Comparison of ENCODE assay signal across 8 cellular contexts in the genomic region with DNA sequence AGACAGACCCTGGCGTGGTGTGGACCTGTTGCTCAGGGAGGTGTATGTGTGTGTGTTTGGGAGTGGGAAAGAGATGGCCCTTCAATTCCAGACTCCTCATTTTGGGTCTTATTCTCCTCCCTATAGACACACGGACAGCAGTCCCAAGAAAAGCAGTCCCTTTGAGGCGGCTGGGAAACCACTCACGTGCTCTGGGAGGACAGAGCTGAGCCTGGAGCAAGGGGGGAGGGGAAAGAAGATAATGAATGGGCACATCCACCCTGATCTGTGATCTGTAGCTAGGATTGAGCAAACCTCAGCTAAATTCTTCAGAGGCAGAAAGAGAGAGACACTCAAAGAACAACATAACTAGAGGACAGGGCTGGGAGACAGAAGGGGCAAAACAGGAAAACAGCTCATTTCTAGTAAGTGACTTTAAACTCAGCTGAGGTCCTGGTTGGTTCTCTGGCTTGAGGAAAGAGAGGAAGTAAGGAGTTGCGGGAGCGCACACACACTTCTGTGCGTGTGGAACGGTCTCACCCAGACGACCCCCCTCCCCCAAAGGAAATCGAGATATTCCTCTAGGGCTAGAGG. TPM values are rescaled to one million over a fixed set of nuclear protein-coding genes. Genes with fewer than 3 reads are reported as not detected.
DNase-seq lines count a peak whose midpoint lies in the region; ATAC-seq, FAIRE-seq and TF ChIP-seq lines count a peak whose summit lies in the region.

No MANE protein-coding gene starts in this region.

- ATAC-seq in thoracic aorta (ENCODE audit: insufficient number of reproducible peaks, low FRiP score, low read depth) = no peak
- no peak for ATAC-seq in HG02884 (IDR thresholded peaks at IDR 0.05; ENCODE audit: unreplicated experiment)

- intact Hi-C loops in kidney (cut with DNase I) = no loop called here

- 0 out of 2 replicates have a peak, but pooled peaks cover 3% of the 10 kb centered on the region for H3K4me1 ChIP-seq in BE2C
- peaks cover 5% of the 10 kb centered on the region; the same call in 1 of the 2 replicates for H3K4me1 ChIP-seq in HUES64 (ENCODE audit: insufficient read depth, low read length)
- peaks cover 18% of the 10 kb centered on the region for H3K4me1 ChIP-seq in adipocyte (ENCODE audit: control insufficient read depth, insufficient read depth, low read length)
- peaks cover 9 to 18% of the 10 kb centered on the region in 2 donors for H3K4me1 ChIP-seq in kidney (ENCODE audit: control insufficient read depth in 1 of 2, insufficient read depth in 1 of 2, low read depth in 1 of 2, low read length in 2 of 2)
- peaks cover 19 to 44% of the 10 kb centered on the region in 2 donors for H3K4me1 ChIP-seq in thoracic aorta (ENCODE audit: control insufficient read depth in 1 of 2, low read depth in 2 of 2)

- H3K9ac ChIP-seq in HUES64 (ENCODE audit: low read depth, low read length) (peak overlapping the region; percentile 77), adipocyte (ENCODE audit: low read length) (peak overlapping the region; percentile 99), kidney (ENCODE audit: low read length in 2 of 2) (peak overlapping the region; percentile 98)

- peak overlapping the region; percentile 100 for H3K4me3 ChIP-seq in BE2C (ENCODE audit: low read depth, low read length)
- H3K4me3 ChIP-seq in HUES64 (ENCODE audit: low read length) = peak overlapping the region; percentile 89
- H3K4me3 ChIP-seq in adipocyte (ENCODE audit: low read length) = peak overlapping the region; percentile 98
- peak overlapping the region; percentile 93 to 97 for H3K4me3 ChIP-seq in kidney (ENCODE audit: low read length in 2 of 2)
- H3K4me3 ChIP-seq in thoracic aorta = peak overlapping the region; percentile 97

- CTCF ChIA-PET in HEK293T (lab: Yijun Ruan, JAX) = interaction anchor here (0.7 to 1.4 kb wide), 3 partner anchors 9 to 11 kb away, joined by 3 to 5 read pairs (median 3); no protein-coding TSS in a partner anchor

- H3K36me3 ChIP-seq in BE2C = peaks cover 6% of the 10 kb centered on the region; the same call in 1 of the 2 replicates
- H3K36me3 ChIP-seq in HUES64 (ENCODE audit: insufficient read depth, low read length) = peaks cover 5% of the 10 kb centered on the region; the same call in 1 of the 2 replicates
- peaks cover 4% of the 10 kb centered on the region for H3K36me3 ChIP-seq in adipocyte (ENCODE audit: control insufficient read depth, insufficient read depth, low read length, severe bottlenecking)
- no peaks in the 10 kb centered on the region for H3K36me3 ChIP-seq in kidney (ENCODE audit: control insufficient read depth in 1 of 2, insufficient read depth in 2 of 2, low read length in 2 of 2)
- H3K36me3 ChIP-seq in thoracic aorta = no peaks in the 10 kb centered on the region

- no peak for DNase-seq in BE2C
- DNase-seq in adipocyte (ENCODE audit: low read depth) = peak; percentile 64
- no peak for DNase-seq in kidney
- no peak for DNase-seq in thoracic aorta (ENCODE audit: low spot score)
- no peak for DNase-seq in HEK293T (ENCODE audit: extremely low spot score)
- no peak for DNase-seq in activated CD8-positive, alpha-beta memory T cell treated with anti-CD3 and anti-CD28 coated beads for 24 hours

- TF ChIP-seq CTCF in BE2C (IDR thresholded peaks at IDR 0.05; ENCODE audit: low read depth, low read length) (no peak), kidney (IDR thresholded peaks at IDR 0.05; ENCODE audit: borderline replicate concordance, extremely low read depth, insufficient read depth) (no peak), thoracic aorta (IDR thresholded peaks at IDR 0.05) (no peak)

- 30% methylated on average over 4 of the region's 10 CpGs for WGBS in HUES64

- H3K9me3 ChIP-seq in BE2C (no peaks in the 10 kb centered on the region), HUES64 (ENCODE audit: insufficient read depth, low read depth, low read length) (no peaks in the 10 kb centered on the region), adipocyte (ENCODE audit: control insufficient read depth, low read length) (no peaks in the 10 kb centered on the region), kidney (ENCODE audit: control insufficient read depth in 1 of 2, low read length in 2 of 2) (no peaks in the 10 kb centered on the region), thoracic aorta (no peaks in the 10 kb centered on the region)

- POLR2A ChIA-PET in HEK293T (lab: Yijun Ruan, JAX) = interaction anchor here (0.8 to 1.2 kb wide), 5 partner anchors 11 to 34 kb away, joined by 3 to 4 read pairs (median 4); no protein-coding TSS in a partner anchor

- H3K27ac ChIP-seq in HUES64 (ENCODE audit: low read depth, low read length) (peak overlapping the region; percentile 36; the same call in 1 of the 2 replicates), kidney (ENCODE audit: low read depth in 2 of 2, low read length in 2 of 2) (peak overlapping the region in 1 of 2 donors; percentile 76), thoracic aorta (peak overlapping the region; percentile 75 to 83)

- H3K27me3 ChIP-seq in BE2C = no peaks in the 10 kb centered on the region
- no peaks in the 10 kb centered on the region for H3K27me3 ChIP-seq in HUES64 (ENCODE audit: insufficient read depth, low read length)
- no peaks in the 10 kb centered on the region for H3K27me3 ChIP-seq in adipocyte (replicated peaks; ENCODE audit: control insufficient read depth, insufficient read depth, low read length)
- H3K27me3 ChIP-seq in thoracic aorta (replicated peaks; ENCODE audit: insufficient read depth) = no peaks in the 10 kb centered on the region

- FAIRE-seq in kidney (lab: Jason Lieb, UNC) = no peak

TF ChIP-seq in HEK293T, 16 proteins besides CTCF, POLR2A, EP300 and RAD21:
- TF ChIP-seq SUZ12 (IDR thresholded peaks at IDR 0.05) (no peak), CTBP1 (IDR thresholded peaks at IDR 0.05; ENCODE audit: borderline replicate concordance) (no peak), ZNF384 (IDR thresholded peaks at IDR 0.05) (no peak), BHLHE40 (IDR thresholded peaks at IDR 0.05; ENCODE audit: borderline replicate concordance) (no peak), LEF1 (IDR thresholded peaks at IDR 0.05; ENCODE audit: borderline replicate concordance) (no peak), L3MBTL2 (conservative IDR thresholded peaks at IDR 0.05) (no peak), SP1 (IDR thresholded peaks at IDR 0.05) (no peak), TARDBP (IDR thresholded peaks at IDR 0.05) (no peak), FOXK2 (IDR thresholded peaks at IDR 0.05) (no peak), NFRKB (IDR thresholded peaks at IDR 0.05) (no peak), FOXA1 (IDR thresholded peaks at IDR 0.05) (no peak), ARNT (IDR thresholded peaks at IDR 0.05) (no peak), HDGF (IDR thresholded peaks at IDR 0.05; ENCODE audit: borderline replicate concordance) (no peak), ELF4 (IDR thresholded peaks at IDR 0.05) (no peak), FOXM1 (IDR thresholded peaks at IDR 0.05; ENCODE audit: borderline replicate concordance) (no peak)
- TF ChIP-seq, protein P1, sequence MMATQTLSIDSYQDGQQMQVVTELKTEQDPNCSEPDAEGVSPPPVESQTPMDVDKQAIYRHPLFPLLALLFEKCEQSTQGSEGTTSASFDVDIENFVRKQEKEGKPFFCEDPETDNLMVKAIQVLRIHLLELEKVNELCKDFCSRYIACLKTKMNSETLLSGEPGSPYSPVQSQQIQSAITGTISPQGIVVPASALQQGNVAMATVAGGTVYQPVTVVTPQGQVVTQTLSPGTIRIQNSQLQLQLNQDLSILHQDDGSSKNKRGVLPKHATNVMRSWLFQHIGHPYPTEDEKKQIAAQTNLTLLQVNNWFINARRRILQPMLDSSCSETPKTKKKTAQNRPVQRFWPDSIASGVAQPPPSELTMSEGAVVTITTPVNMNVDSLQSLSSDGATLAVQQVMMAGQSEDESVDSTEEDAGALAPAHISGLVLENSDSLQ (IDR thresholded peaks at IDR 0.05) = no peak

RNA-seq across cellular contexts. Expression of gene RAB5C, which starts 0.8 kb away (rescaled TPM):
- 319 TPM for polyA plus RNA-seq in BE2C (2012; ENCODE audit: insufficient read depth, insufficient read length, low read depth)
- 70.8 TPM for polyA plus RNA-seq in HUES64 (2013, experiment 1 of 2)
- polyA plus RNA-seq in HUES64 (2013, experiment 2 of 2) = 74.8 TPM
- total RNA-seq in kidney (159 TPM), thoracic aorta (100 to 1,000 TPM in 1 of 2 donors, 10 to 100 TPM in 1; 89.2 to 158 TPM)
- 286 TPM for polyA plus RNA-seq in kidney (ENCODE audit: insufficient read depth, low read depth, low replicate concordance)

RNA-seq across cellular contexts. Expression of gene KCNH4, which starts 26.9 kb away (rescaled TPM):
- 24.3 TPM for polyA plus RNA-seq in BE2C (2012; ENCODE audit: insufficient read depth, insufficient read length, low read depth)
- polyA plus RNA-seq in HUES64 (2013, experiment 1 of 2) = 0.05 TPM
- not detected for polyA plus RNA-seq in HUES64 (2013, experiment 2 of 2)
- total RNA-seq in kidney (0.35 TPM), thoracic aorta (under 1 TPM in 1 of 2 donors, not detected in 1; 0.21 TPM)
- not detected for polyA plus RNA-seq in kidney (ENCODE audit: insufficient read depth, low read depth, low replicate concordance)

RNA-seq across cellular contexts. Expression of gene HCRT, which starts 31.2 kb away (rescaled TPM):
- not detected for polyA plus RNA-seq in BE2C (2012; ENCODE audit: insufficient read depth, insufficient read length, low read depth)
- not detected for polyA plus RNA-seq in HUES64 (2013, experiment 1 of 2)
- not detected for polyA plus RNA-seq in HUES64 (2013, experiment 2 of 2)
- total RNA-seq in kidney (not detected), thoracic aorta (not detected)
- polyA plus RNA-seq in kidney (ENCODE audit: insufficient read depth, low read depth, low replicate concordance) = not detected

RNA-seq across cellular contexts. Expression of gene HSPB9, which starts 31.4 kb away (rescaled TPM):
- 0.68 TPM for polyA plus RNA-seq in BE2C (2012; ENCODE audit: insufficient read depth, insufficient read length, low read depth)
- 0.20 TPM for polyA plus RNA-seq in HUES64 (2013, experiment 1 of 2)
- 0.25 TPM for polyA plus RNA-seq in HUES64 (2013, experiment 2 of 2)
- not detected for total RNA-seq in kidney
- 0.99 TPM for polyA plus RNA-seq in kidney (ENCODE audit: insufficient read depth, low read depth, low replicate concordance)
- not detected for total RNA-seq in thoracic aorta

RNA-seq across cellular contexts. Expression of gene KAT2A, which starts 32.8 kb away (rescaled TPM):
- polyA plus RNA-seq in BE2C (2012; ENCODE audit: insufficient read depth, insufficient read length, low read depth) = 65.6 TPM
- 21.3 TPM for polyA plus RNA-seq in HUES64 (2013, experiment 1 of 2)
- polyA plus RNA-seq in HUES64 (2013, experiment 2 of 2) = 22.0 TPM
- total RNA-seq in kidney (38.6 TPM), thoracic aorta (10 to 100 TPM; 26.4 to 31.3 TPM)
- polyA plus RNA-seq in kidney (ENCODE audit: insufficient read depth, low read depth, low replicate concordance) = 38.6 TPM
